18 cellular contexts compared by ENCODE assay signal in the genomic region with DNA sequence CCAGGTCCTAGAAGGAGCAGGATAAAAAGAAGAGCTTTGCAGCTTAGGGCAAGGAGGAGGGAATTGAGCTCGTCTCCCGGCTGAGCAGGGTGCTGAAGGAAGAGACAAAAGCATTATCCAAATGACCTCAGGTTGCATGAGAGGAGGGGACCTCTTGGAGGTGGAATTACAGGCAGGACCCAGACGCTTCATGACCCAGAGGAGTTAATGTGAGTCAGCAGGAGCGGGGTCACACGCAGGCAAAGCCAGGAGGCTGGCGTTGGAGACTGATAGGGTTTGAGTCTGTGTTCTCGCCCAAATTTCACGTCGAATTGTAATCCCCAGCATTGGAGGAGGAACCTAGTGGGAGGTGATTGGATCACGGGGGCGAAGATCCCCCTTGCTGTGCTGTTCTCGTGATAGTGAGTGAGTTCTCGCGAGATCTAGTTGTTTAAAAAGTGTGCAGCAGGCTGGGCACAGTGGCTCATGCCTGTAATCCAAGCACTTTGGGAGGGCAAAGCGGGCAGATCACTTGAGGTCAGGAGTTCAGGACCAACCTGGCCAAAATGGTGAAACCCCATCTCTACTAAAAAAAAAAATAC.
DNase-seq lines count a peak whose midpoint lies in the region; ATAC-seq and TF ChIP-seq lines count a peak whose summit lies in the region.
"Had no signal": no experiment of that assay in that cellular context is flagged by ENCODE, and none has a peak within 500 bp of the region (broad histone marks: within the 10 kb centered on the region; RNA-seq: fewer than 3 reads in every experiment).

No MANE protein-coding gene starts in this region.

- no peak overlapping the region for H3K9ac ChIP-seq in HUES48 (ENCODE audit: low read depth, low read length)
- peak overlapping the region; percentile 56 for H3K9ac ChIP-seq in iPS-20b (ENCODE audit: low read depth, low read length)
- no peak overlapping the region for H3K9ac ChIP-seq in neuronal stem cell (ENCODE audit: low read depth, low read length, poor library complexity)
- H3K9ac ChIP-seq: KMS-11 had no signal

- H3K27me3 ChIP-seq in HUES48 (ENCODE audit: control insufficient read depth, insufficient read depth, low read length) (peaks cover 5% of the 10 kb centered on the region), iPS-20b (ENCODE audit: insufficient read depth, low read length) (no peaks in the 10 kb centered on the region), neuronal stem cell (ENCODE audit: control insufficient read depth in 3 of 3, insufficient read depth in 3 of 3, low read depth in 1 of 3, low read length in 3 of 3) (no peaks in the 10 kb centered on the region), prostate gland (replicated peaks; ENCODE audit: insufficient read depth) (no peaks in the 10 kb centered on the region)
- H3K27me3 ChIP-seq: MG63 had no signal

- TF ChIP-seq CTCF in WTC11 (IDR thresholded peaks at IDR 0.05): no peak
- no peak for TF ChIP-seq CTCF in prostate gland (IDR thresholded peaks at IDR 0.05)

- no peak overlapping the region for H2AK5ac ChIP-seq in neuronal stem cell (ENCODE audit: low read depth, low read length)

- ATAC-seq in WTC11: peak; percentile 80
- no peak for ATAC-seq in activated CD4-positive, CD25-positive, alpha-beta regulatory T cell treated with anti-CD3 and anti-CD28 coated beads, Interleukin-2, amount 50 U/mL, for 24 hours

- no peaks in the 10 kb centered on the region for H3K79me1 ChIP-seq in neuronal stem cell (ENCODE audit: low read depth, low read length)

- no peak overlapping the region for H2BK12ac ChIP-seq in neuronal stem cell (ENCODE audit: low read length)

- WGBS in neuronal stem cell (ENCODE audit: extremely low coverage in 2 of 2, insufficient read length in 2 of 2, insufficient replicate concordance in 1 of 2), 2 donors: no CpG with 5 or more reads among the region's 15 CpGs
- 65% methylated on average over 15 of the region's 15 CpGs for WGBS in prostate gland

- H2BK5ac ChIP-seq in neuronal stem cell (ENCODE audit: low read length): no peak overlapping the region

- no peak overlapping the region for H4K8ac ChIP-seq in neuronal stem cell (ENCODE audit: low read depth, low read length)

- DNase-seq in WTC11 (ENCODE audit: low spot score) (peak; percentile 16), neuronal stem cell (ENCODE audit: low spot score) (no peak), prostate gland (ENCODE audit: low spot score) (no peak)
- DNase-seq in activated effector memory CD4-positive, alpha-beta T cell treated with Interleukin-2 at 50 U/mL for 16 hours: no peak
- DNase-seq: CD4-positive, CD25-positive, alpha-beta regulatory T cell; MG63; NCI-H1092 treated with DMSO at 0.1 percent for 48 hours; NCI-H1694; NCI-H226; NCI-H526 treated with DMSO at 0.1 percent for 48 hours; NK-92 treated with Interleukin-12 subunit alpha and Interleukin-12 subunit beta, amount 100 ng/mL, for 24 hours; RPMI8226; SIG-M5 had no signal

- no peaks in the 10 kb centered on the region for H3K36me3 ChIP-seq in HUES48 (ENCODE audit: control insufficient read depth, insufficient read depth, low read length)
- H3K36me3 ChIP-seq in iPS-20b (ENCODE audit: insufficient read depth, low read depth, low read length): no peaks in the 10 kb centered on the region
- no peaks in the 10 kb centered on the region for H3K36me3 ChIP-seq in neuronal stem cell (replicated peaks in 1 of 2; ENCODE audit: control insufficient read depth in 2 of 2, insufficient read depth in 2 of 2, low read length in 2 of 2)
- H3K36me3 ChIP-seq in prostate gland: no peaks in the 10 kb centered on the region
- H3K36me3 ChIP-seq: MG63 had no signal

- no peak overlapping the region for H3K27ac Mint-ChIP-seq in WTC11
- H3K27ac Mint-ChIP-seq: B cell; CD4-positive, CD25-positive, alpha-beta regulatory T cell had no signal

- no peak for TF ChIP-seq POLR2A in prostate gland (IDR thresholded peaks at IDR 0.05)

- no peak overlapping the region for H3K23ac ChIP-seq in neuronal stem cell (ENCODE audit: low read depth, low read length, poor library complexity)

- H2BK15ac ChIP-seq in neuronal stem cell (ENCODE audit: low read length): no peak overlapping the region

- no peaks in the 10 kb centered on the region for H3K36me3 Mint-ChIP-seq in WTC11
- H3K36me3 Mint-ChIP-seq: CD4-positive, CD25-positive, alpha-beta regulatory T cell had no signal

- no peak overlapping the region for H3K4me3 ChIP-seq in HUES48 (ENCODE audit: low read depth, low read length)
- peak overlapping the region; percentile 32 for H3K4me3 ChIP-seq in iPS-20b (ENCODE audit: low read length)
- H3K4me3 ChIP-seq in neuronal stem cell (ENCODE audit: low read length in 2 of 2): no peak overlapping the region
- H3K4me3 ChIP-seq in prostate gland: no peak overlapping the region
- H3K4me3 ChIP-seq: MG63 had no signal

- no peak overlapping the region for H3K4me2 ChIP-seq in neuronal stem cell (ENCODE audit: insufficient read depth, low read length, poor library complexity, severe bottlenecking)
- H3K4me2 ChIP-seq: KMS-11 had no signal

- no peak overlapping the region for H4K91ac ChIP-seq in neuronal stem cell (ENCODE audit: low read depth, low read length, poor library complexity)

- POLR2A ChIA-PET in WTC11 (lab: Charles Lee): no interaction called here

- peaks cover 23% of the 10 kb centered on the region for H3K4me1 Mint-ChIP-seq in WTC11
- H3K4me1 Mint-ChIP-seq: B cell; CD4-positive, CD25-positive, alpha-beta regulatory T cell had no signal

- no peak overlapping the region for H2BK120ac ChIP-seq in neuronal stem cell (ENCODE audit: low read depth, low read length)

- H3K14ac ChIP-seq in neuronal stem cell (ENCODE audit: low read length): no peak overlapping the region

- H3K27ac ChIP-seq in HUES48 (ENCODE audit: low read depth, low read length): peak overlapping the region; percentile 2
- no peak overlapping the region for H3K27ac ChIP-seq in iPS-20b (ENCODE audit: low read length)
- no peak overlapping the region for H3K27ac ChIP-seq in neuronal stem cell (replicated peaks; ENCODE audit: low read length)
- H3K27ac ChIP-seq in prostate gland: no peak overlapping the region
- H3K27ac ChIP-seq: KMS-11 had no signal

- H3K4me3 Mint-ChIP-seq in WTC11: no peak overlapping the region
- H3K4me3 Mint-ChIP-seq: B cell; CD4-positive, CD25-positive, alpha-beta regulatory T cell had no signal

- no peak overlapping the region for H3K18ac ChIP-seq in neuronal stem cell (ENCODE audit: low read length)

- intact Hi-C loops in prostate gland (cut with DNase I): no loop called here

- peaks cover 18% of the 10 kb centered on the region for H3K27me3 Mint-ChIP-seq in WTC11 (ENCODE audit: low read depth)
- H3K27me3 Mint-ChIP-seq: CD4-positive, CD25-positive, alpha-beta regulatory T cell had no signal

- H3K4ac ChIP-seq in neuronal stem cell (ENCODE audit: low read length): no peak overlapping the region

- peak overlapping the region; percentile 27 for H2AFZ ChIP-seq in neuronal stem cell (ENCODE audit: low read length)

- H3K4me1 ChIP-seq in HUES48 (ENCODE audit: control insufficient read depth, insufficient read depth, low read length) (peaks cover 10% of the 10 kb centered on the region), iPS-20b (ENCODE audit: insufficient read depth, low read length) (peaks cover 3% of the 10 kb centered on the region; the same call in 1 of the 2 replicates), neuronal stem cell (ENCODE audit: control insufficient read depth in 2 of 2, insufficient read depth in 1 of 2, low read depth in 1 of 2, low read length in 2 of 2) (peaks cover 0 to 3% of the 10 kb centered on the region in 2 donors), prostate gland (replicated peaks) (no peaks in the 10 kb centered on the region)

- H3K9me3 ChIP-seq in HUES48 (ENCODE audit: control insufficient read depth, insufficient read depth, low read length) (no peaks in the 10 kb centered on the region), iPS-20b (ENCODE audit: insufficient read depth, low read depth, low read length) (no peaks in the 10 kb centered on the region), neuronal stem cell (replicated peaks in 1 of 2; ENCODE audit: control insufficient read depth in 2 of 2, insufficient read depth in 1 of 2, low read depth in 1 of 2, low read length in 2 of 2) (no peaks in the 10 kb centered on the region), prostate gland (no peaks in the 10 kb centered on the region)
- H3K9me3 ChIP-seq: MG63 had no signal

- H3K9me3 Mint-ChIP-seq in WTC11: no peaks in the 10 kb centered on the region

- CTCF ChIA-PET in WTC11 (lab: Charles Lee): interaction anchor here (0.5 kb wide), 2 partner anchors 66 to 118 kb away, joined by 3 to 4 read pairs; no protein-coding TSS in a partner anchor

TF ChIP-seq in WTC11, 78 proteins besides CTCF, POLR2A, EP300 and RAD21 (continues in another document):
- no peak for TF ChIP-seq PRRX2 (CRISPR knock-in tag; IDR thresholded peaks at IDR 0.05)
- TF ChIP-seq USF1 (CRISPR knock-in tag; IDR thresholded peaks at IDR 0.05): no peak
- TF ChIP-seq, protein P1, sequence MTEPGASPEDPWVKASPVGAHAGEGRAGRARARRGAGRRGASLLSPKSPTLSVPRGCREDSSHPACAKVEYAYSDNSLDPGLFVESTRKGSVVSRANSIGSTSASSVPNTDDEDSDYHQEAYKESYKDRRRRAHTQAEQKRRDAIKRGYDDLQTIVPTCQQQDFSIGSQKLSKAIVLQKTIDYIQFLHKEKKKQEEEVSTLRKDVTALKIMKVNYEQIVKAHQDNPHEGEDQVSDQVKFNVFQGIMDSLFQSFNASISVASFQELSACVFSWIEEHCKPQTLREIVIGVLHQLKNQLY (CRISPR knock-in tag; IDR thresholded peaks at IDR 0.05): no peak
- TF ChIP-seq CDX4 (CRISPR knock-in tag; IDR thresholded peaks at IDR 0.05; ENCODE audit: borderline replicate concordance): no peak
